In the genomic region with DNA sequence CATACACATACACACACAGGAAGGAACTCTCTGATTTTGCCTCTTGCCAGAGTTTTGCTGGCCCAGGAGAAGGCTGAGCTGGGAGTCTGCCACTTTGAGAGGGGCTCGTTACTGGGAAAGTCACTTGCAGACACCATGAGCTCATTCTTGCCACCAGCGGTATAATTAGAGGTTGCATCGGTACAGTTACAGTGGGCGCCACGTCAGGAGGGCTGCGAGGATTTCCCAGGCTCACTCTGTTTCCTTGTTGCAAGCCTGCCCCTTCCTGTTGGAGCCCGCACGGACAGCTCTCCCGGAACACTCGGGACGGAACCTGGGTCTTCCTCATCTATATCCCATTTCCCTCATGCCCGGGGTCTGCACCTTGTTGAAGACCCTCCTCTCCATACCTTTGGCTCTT, we compare ENCODE assay signal across 18 cellular contexts. TPM values are rescaled to one million over a fixed set of nuclear protein-coding genes. Genes with fewer than 3 reads are reported as not detected.
DNase-seq lines count a peak whose midpoint lies in the region; ATAC-seq and TF ChIP-seq lines count a peak whose summit lies in the region.
"Had no signal": no experiment of that assay in that cellular context is flagged by ENCODE, and none has a peak within 500 bp of the region (broad histone marks: within the 10 kb centered on the region; RNA-seq: fewer than 3 reads in every experiment).

No MANE protein-coding gene starts in this region.

- H3K4me3 ChIP-seq in coronary artery (no peak overlapping the region), stomach (no peak overlapping the region), GM23338 (no peak overlapping the region)
- H3K4me3 ChIP-seq: Peyer's patch, SJSA1 had no signal

- no peaks in the 10 kb centered on the region for H3K79me2 ChIP-seq in GM23338 (replicated peaks; ENCODE audit: insufficient read depth)

- no peak for TF ChIP-seq EP300 in stomach (IDR thresholded peaks at IDR 0.05)

- 74 to 84% (median 77%) methylated on average over 12 of the region's 12 CpGs for WGBS in stomach, 5 donors

- no peak for ATAC-seq in GM23338

- no peaks in the 10 kb centered on the region for H3K9me3 ChIP-seq in stomach
- H3K9me3 ChIP-seq: Caco-2, Peyer's patch, SJSA1 had no signal

- no peak overlapping the region for H3K4me2 ChIP-seq in GM23338

- peaks cover 3% of the 10 kb centered on the region; the same call in 1 of the 2 replicates for H4K20me1 ChIP-seq in GM23338 (replicated peaks; ENCODE audit: insufficient read depth)

- no peak overlapping the region for H3K4me3 Mint-ChIP-seq in GM23338

- intact Hi-C loops in stomach (cut with DNase I; ENCODE audit: low total_unique reads) = no loop called here

- no peak overlapping the region; the same call in 1 of the 2 replicates for H2AFZ ChIP-seq in GM23338

- no peaks in the 10 kb centered on the region for H3K9me2 ChIP-seq in GM23338 (ENCODE audit: insufficient read depth)

- peaks cover 5 to 75% (median 51%) of the 10 kb centered on the region in 3 donors for H3K27me3 ChIP-seq in stomach
- H3K27me3 ChIP-seq in GM23338 (ENCODE audit: insufficient read depth) = peaks cover 54% of the 10 kb centered on the region

- H3K36me3 Mint-ChIP-seq in GM23338 (ENCODE audit: low read depth) = no peaks in the 10 kb centered on the region

- H3K9me3 Mint-ChIP-seq in GM23338 = no peaks in the 10 kb centered on the region

- no peak for TF ChIP-seq CTCF in coronary artery (IDR thresholded peaks at IDR 0.05)
- TF ChIP-seq CTCF in stomach (IDR thresholded peaks at IDR 0.05) = no peak
- no peak for TF ChIP-seq CTCF in GM23338 (conservative IDR thresholded peaks at IDR 0.05; ENCODE audit: low read depth in 2 of 2)

- DNase-seq in NCI-H1436 (lab: John Stamatoyannopoulos, UW) (peak; percentile 48), NCI-H1436 treated with DMSO at 0.1 percent for 48 hours (lab: John Stamatoyannopoulos, UW) (no peak), ELF-1 (ENCODE audit: low read depth, low spot score) (peak; percentile 43), coronary artery (ENCODE audit: low spot score) (peak; percentile 52), stomach (peak; percentile 13), NCI-H526 (lab: John Stamatoyannopoulos, UW) (no peak), NCI-H526 treated with DMSO at 0.1 percent for 48 hours (lab: John Stamatoyannopoulos, UW) (no peak), GM23338 (ENCODE audit: low spot score) (no peak)
- DNase-seq: 8988T; EL; KG1; NCI-H2029; NCI-H510A treated with DMSO at 0.1 percent for 48 hours; NK-92 treated with Interleukin-12 subunit alpha and Interleukin-12 subunit beta, amount 100 ng/mL, for 24 hours; Peyer's patch had no signal

- peaks cover 21% of the 10 kb centered on the region for H3K4me1 Mint-ChIP-seq in GM23338

- peaks cover 41% of the 10 kb centered on the region for H3K27me3 Mint-ChIP-seq in GM23338 (ENCODE audit: insufficient read depth, low read depth, poor library complexity)

- H3K27ac Mint-ChIP-seq in GM23338 = no peak overlapping the region
- H3K27ac Mint-ChIP-seq: CD14-positive monocyte had no signal

- H3F3A ChIP-seq in GM23338 (replicated peaks; ENCODE audit: low read depth) = no peaks in the 10 kb centered on the region

- H3K27ac ChIP-seq in coronary artery (no peak overlapping the region), stomach (no peak overlapping the region), GM23338 (ENCODE audit: low read depth) (no peak overlapping the region)
- H3K27ac ChIP-seq: Peyer's patch, SJSA1 had no signal

- H3K4me1 ChIP-seq in stomach = peaks cover 24 to 31% (median 27%) of the 10 kb centered on the region in 4 donors
- peaks cover 10% of the 10 kb centered on the region; the same call in 1 of the 2 replicates for H3K4me1 ChIP-seq in GM23338 (ENCODE audit: insufficient read depth)

- no peak for TF ChIP-seq POLR2A in stomach (IDR thresholded peaks at IDR 0.05)

- H3K36me3 ChIP-seq in stomach (no peaks in the 10 kb centered on the region), GM23338 (ENCODE audit: insufficient read depth) (no peaks in the 10 kb centered on the region)
- H3K36me3 ChIP-seq: Peyer's patch, SJSA1 had no signal

TF ChIP-seq in GM23338, 12 proteins besides CTCF, POLR2A, EP300 and RAD21:
- TF ChIP-seq POLR2AphosphoS5 (IDR thresholded peaks at IDR 0.05; ENCODE audit: low read depth) (no peak), EZH2phosphoT487 (IDR thresholded peaks at IDR 0.05; ENCODE audit: unreplicated experiment) (no peak)

RNA-seq across cellular contexts. Expression of a gene that starts 3.1 kb away (rescaled TPM):
- 1 to 10 TPM in 3 of 5 donors, under 1 TPM in 1, not detected in 1; under 0.01 to 9.6 (median 1.2) TPM for total RNA-seq in stomach
- polyA plus RNA-seq in stomach = under 1 TPM; 0.15 to 0.44 (median 0.38) TPM
- 3.7 and 5.1 TPM in 2 replicates for total RNA-seq in GM23338 (2014; rRNA removed; shearing (Covaris generic))
- polyA plus RNA-seq in GM23338 (2016; fragmentation: Nextera tagmentation; extraction: Ambion mirVana) = 0.74 and 0.99 TPM in 2 replicates
- polyA plus RNA-seq: CD14-positive monocyte had no signal

Comparison
In these comparisons a context has a peak if more than half of its experiments do, and no peak if none do; other contexts are left out.
1. DNase-seq: peak in NCI-H1436 (single experiment), ELF-1 (single experiment), coronary artery (single experiment) and stomach (single experiment); none in NCI-H1436 treated with DMSO at 0.1 percent for 48 hours (single experiment), NCI-H526 (0 of 2), NCI-H526 treated with DMSO at 0.1 percent for 48 hours (single experiment) and GM23338 (single experiment).